ENCODE assay signal across 15 cellular contexts in the genomic region with DNA sequence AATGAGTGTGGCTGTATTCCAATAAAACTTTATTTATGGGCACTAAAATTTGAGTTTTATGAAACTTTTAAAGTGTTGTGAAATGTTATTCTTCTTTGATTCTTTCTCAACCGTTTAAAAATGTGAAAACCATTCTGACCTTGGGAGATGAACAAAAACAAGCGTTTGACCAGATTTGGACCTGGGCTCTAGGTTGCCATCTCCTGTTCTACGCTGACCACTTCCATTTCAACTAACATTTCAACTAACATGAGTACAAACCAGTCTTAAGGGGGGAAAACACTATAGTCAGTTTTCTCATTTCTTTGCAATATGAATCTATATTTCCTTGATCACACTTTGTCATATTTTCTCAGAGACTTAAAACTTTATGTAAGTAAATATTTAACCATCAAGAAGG.
DNase-seq lines count a peak whose midpoint lies in the region; ATAC-seq, FAIRE-seq and TF ChIP-seq lines count a peak whose summit lies in the region.
"Had no signal": no experiment of that assay in that cellular context is flagged by ENCODE, and none has a peak within 500 bp of the region (broad histone marks: within the 10 kb centered on the region; RNA-seq: fewer than 3 reads in every experiment).

No MANE protein-coding gene starts in this region.

- DNase-seq in A549 (ENCODE audit: low read depth in 1 of 2, low spot score in 1 of 2) = peak in 1 of 2 experiments; percentile 17
- DNase-seq in ELR (ENCODE audit: low read depth) = peak; percentile 1
- DNase-seq in RPMI7951 (ENCODE audit: low read depth) = peak; percentile 33
- peak; percentile 24 for DNase-seq in fibroblast of the aortic adventitia (ENCODE audit: low read depth)
- DNase-seq in activated CD4-positive, alpha-beta T cell treated with anti-CD3 and anti-CD28 coated beads for 48 hours = no peak
- DNase-seq in T-helper 1 cell = no peak
- no peak for DNase-seq in CD4-positive, alpha-beta T cell
- no peak for DNase-seq in NCI-H187 treated with DMSO at 0.1 percent for 48 hours (lab: John Stamatoyannopoulos, UW)
- DNase-seq: activated CD4-positive, alpha-beta T cell treated with anti-CD3 and anti-CD28 coated beads, Interleukin-2, amount 50 U/mL, for 48 hours; activated gamma-delta T cell; caudate nucleus; stimulated activated CD4-positive, alpha-beta T cell treated with anti-CD3 and anti-CD28 coated beads, Interleukin-4, amount 100 ng/mL, for 4 hours; stimulated activated naive CD8-positive, alpha-beta T cell treated with anti-CD3 and anti-CD28 coated beads, Interleukin-15, Interleukin-2, amounts not matched to agents 100 U/mL and 50 U/mL, for 24 hours had no signal

- H3K27ac Mint-ChIP-seq in CD4-positive, alpha-beta T cell = no peak overlapping the region
- H3K27ac Mint-ChIP-seq: CD14-positive monocyte had no signal

- no peaks in the 10 kb centered on the region for H3K27me3 ChIP-seq in CD4-positive, alpha-beta T cell (ENCODE audit: control insufficient read depth, insufficient read depth, low read length)

- TF ChIP-seq POLR2A in A549 (IDR thresholded peaks at IDR 0.05; ENCODE audit: low read length) = no peak

- H3K36me3 Mint-ChIP-seq in CD4-positive, alpha-beta T cell (ENCODE audit: low read depth) = no peaks in the 10 kb centered on the region
- H3K36me3 Mint-ChIP-seq: CD14-positive monocyte had no signal

- ATAC-seq in A549 = no peak
- ATAC-seq in CD4-positive, alpha-beta T cell (ENCODE audit: poor library complexity) = no peak
- ATAC-seq: stimulated activated naive CD8-positive, alpha-beta T cell treated with anti-CD3 and anti-CD28 coated beads, Interleukin-15, Interleukin-2, amounts not matched to agents 100 U/mL and 50 U/mL, for 24 hours had no signal

- FAIRE-seq in A549 (lab: Jason Lieb, UNC) = no peak
- FAIRE-seq: endothelial cell of umbilical vein had no signal

- CTCF ChIA-PET in A549 (lab: Yijun Ruan, JAX) = no interaction called here
- CTCF ChIA-PET in CD4-positive, alpha-beta T cell (lab: Charles Lee) = no interaction called here

- POLR2A ChIA-PET in A549 (lab: Yijun Ruan, JAX) = no interaction called here
- POLR2A ChIA-PET in CD4-positive, alpha-beta T cell (lab: Charles Lee) = no interaction called here

- no peaks in the 10 kb centered on the region for H3K27me3 Mint-ChIP-seq in CD4-positive, alpha-beta T cell

- no peaks in the 10 kb centered on the region for H3K4me1 Mint-ChIP-seq in CD4-positive, alpha-beta T cell (ENCODE audit: low read depth)
- H3K4me1 Mint-ChIP-seq: CD14-positive monocyte had no signal

- TF ChIP-seq EP300 in A549 (IDR thresholded peaks at IDR 0.05) = no peak

- peak; percentile 18; the same call in 1 of the 3 replicates for TF ChIP-seq CTCF in A549 (IDR thresholded peaks at IDR 0.05)
- peak; percentile 16 for TF ChIP-seq CTCF in fibroblast of the aortic adventitia (IDR thresholded peaks at IDR 0.05; ENCODE audit: insufficient read depth, low read length)
- no peak for TF ChIP-seq CTCF in CD4-positive, alpha-beta T cell (IDR thresholded peaks at IDR 0.05)

- no peaks in the 10 kb centered on the region for H3K9me3 ChIP-seq in A549
- no peaks in the 10 kb centered on the region for H3K9me3 ChIP-seq in CD4-positive, alpha-beta T cell (ENCODE audit: control insufficient read depth, low read length)

- 3% methylated on average over 3 of the region's 3 CpGs for WGBS in A549 (ENCODE audit: missing lambda C conversion rate)

- no peak overlapping the region for H3K4me2 ChIP-seq in A549

- no peak overlapping the region for H3K4me3 ChIP-seq in A549
- H3K4me3 ChIP-seq in fibroblast of the aortic adventitia (ENCODE audit: low read depth, low read length) = no peak overlapping the region

- no peaks in the 10 kb centered on the region for H3K4me1 ChIP-seq in A549

- no peaks in the 10 kb centered on the region for H3K9me3 Mint-ChIP-seq in CD4-positive, alpha-beta T cell
- H3K9me3 Mint-ChIP-seq: CD14-positive monocyte had no signal

- no peak overlapping the region for H3K4me3 Mint-ChIP-seq in CD4-positive, alpha-beta T cell
- H3K4me3 Mint-ChIP-seq: CD14-positive monocyte had no signal

- H3K27ac ChIP-seq in A549 = no peak overlapping the region
- H3K27ac ChIP-seq in CD4-positive, alpha-beta T cell (ENCODE audit: low read depth, low read length) = no peak overlapping the region

- intact Hi-C loops in CD4-positive, alpha-beta T cell (cut with DNase I, micrococcal nuclease) = no loop called here

- TF ChIP-seq RAD21 in A549 (conservative IDR thresholded peaks at IDR 0.05 in 1 of 2, IDR thresholded peaks at IDR 0.05 in 1 of 2) = 0 out of 5 replicates have a peak, but pooled peaks of 1 of the 2 experiments have one; percentile 18

TF ChIP-seq in A549, 52 proteins besides CTCF, POLR2A, EP300 and RAD21:
- TF ChIP-seq JUN (IDR thresholded peaks at IDR 0.05) = no peak
- TF ChIP-seq EHF (CRISPR knock-in tag; IDR thresholded peaks at IDR 0.05) = no peak
- TF ChIP-seq KDM1A (IDR thresholded peaks at IDR 0.05; ENCODE audit: low read depth) = no peak
- no peak for TF ChIP-seq ZFP36 (IDR thresholded peaks at IDR 0.05; ENCODE audit: borderline replicate concordance, partially characterized antibody)
- TF ChIP-seq, protein P1, sequence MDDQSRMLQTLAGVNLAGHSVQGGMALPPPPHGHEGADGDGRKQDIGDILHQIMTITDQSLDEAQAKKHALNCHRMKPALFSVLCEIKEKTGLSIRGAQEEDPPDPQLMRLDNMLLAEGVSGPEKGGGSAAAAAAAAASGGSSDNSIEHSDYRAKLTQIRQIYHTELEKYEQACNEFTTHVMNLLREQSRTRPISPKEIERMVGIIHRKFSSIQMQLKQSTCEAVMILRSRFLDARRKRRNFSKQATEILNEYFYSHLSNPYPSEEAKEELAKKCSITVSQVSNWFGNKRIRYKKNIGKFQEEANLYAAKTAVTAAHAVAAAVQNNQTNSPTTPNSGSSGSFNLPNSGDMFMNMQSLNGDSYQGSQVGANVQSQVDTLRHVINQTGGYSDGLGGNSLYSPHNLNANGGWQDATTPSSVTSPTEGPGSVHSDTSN (IDR thresholded peaks at IDR 0.05) = no peak
- TF ChIP-seq, protein P2, sequence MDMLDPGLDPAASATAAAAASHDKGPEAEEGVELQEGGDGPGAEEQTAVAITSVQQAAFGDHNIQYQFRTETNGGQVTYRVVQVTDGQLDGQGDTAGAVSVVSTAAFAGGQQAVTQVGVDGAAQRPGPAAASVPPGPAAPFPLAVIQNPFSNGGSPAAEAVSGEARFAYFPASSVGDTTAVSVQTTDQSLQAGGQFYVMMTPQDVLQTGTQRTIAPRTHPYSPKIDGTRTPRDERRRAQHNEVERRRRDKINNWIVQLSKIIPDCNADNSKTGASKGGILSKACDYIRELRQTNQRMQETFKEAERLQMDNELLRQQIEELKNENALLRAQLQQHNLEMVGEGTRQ (IDR thresholded peaks at IDR 0.05) = no peak
- no peak for TF ChIP-seq RFX5 (IDR thresholded peaks at IDR 0.05)
- TF ChIP-seq, protein P3, sequence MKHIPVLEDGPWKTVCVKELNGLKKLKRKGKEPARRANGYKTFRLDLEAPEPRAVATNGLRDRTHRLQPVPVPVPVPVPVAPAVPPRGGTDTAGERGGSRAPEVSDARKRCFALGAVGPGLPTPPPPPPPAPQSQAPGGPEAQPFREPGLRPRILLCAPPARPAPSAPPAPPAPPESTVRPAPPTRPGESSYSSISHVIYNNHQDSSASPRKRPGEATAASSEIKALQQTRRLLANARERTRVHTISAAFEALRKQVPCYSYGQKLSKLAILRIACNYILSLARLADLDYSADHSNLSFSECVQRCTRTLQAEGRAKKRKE (CRISPR knock-in tag; IDR thresholded peaks at IDR 0.05; ENCODE audit: low read depth) = no peak
- no peak for TF ChIP-seq ZNF302 (CRISPR knock-in tag; IDR thresholded peaks at IDR 0.05)
- TF ChIP-seq FOSL2 (IDR thresholded peaks at IDR 0.05) = no peak
- no peak for TF ChIP-seq FOSL2 (CRISPR knock-in tag; IDR thresholded peaks at IDR 0.05)
- TF ChIP-seq RARB (CRISPR knock-in tag; IDR thresholded peaks at IDR 0.05) = no peak
- no peak for TF ChIP-seq TFCP2L1 (CRISPR knock-in tag; IDR thresholded peaks at IDR 0.05)
- TF ChIP-seq HOXB5 (CRISPR knock-in tag; IDR thresholded peaks at IDR 0.05) = no peak

Comparison
In these comparisons a context has a peak if more than half of its experiments do, and no peak if none do; other contexts are left out.
1. DNase-seq: peak in ELR (single experiment), RPMI7951 (single experiment) and fibroblast of the aortic adventitia (single experiment); none in activated CD4-positive, alpha-beta T cell treated with anti-CD3 and anti-CD28 coated beads for 48 hours (single experiment), T-helper 1 cell (0 of 5), CD4-positive, alpha-beta T cell (0 of 10) and NCI-H187 treated with DMSO at 0.1 percent for 48 hours (single experiment).